In genomic region chr7:141702047-141702567, GRCh38 we compare ENCODE assay signal across 8 cellular contexts. TPM values are rescaled to one million over a fixed set of nuclear protein-coding genes. Genes with fewer than 3 reads are reported as not detected.
A peak's percentile ranks its signal among the peaks of the same experiment; 100 is the strongest.
DNase-seq lines count a peak whose midpoint lies in the region; ATAC-seq and TF ChIP-seq lines count a peak whose summit lies in the region.

Gene DENND11, minus strand, starts transcription at chr7:141702166. Its CDS starts 13 bp downstream, at chr7:141702153.

- DNase-seq in GDM1 (lab: John Stamatoyannopoulos, UW) (peak; percentile 31), WERI-Rb-1 (peak; percentile 11), kidney tubule cell (ENCODE audit: low spot score) (peak; percentile 55), NOMO-1 treated with dmso at 0.1 percent for 144 hours (lab: John Stamatoyannopoulos, UW; ENCODE audit: unreplicated experiment) (no peak)
- DNase-seq in Jurkat, Clone E6-1 (ENCODE audit: low read depth, low spot score): no peak
- peak; percentile 56 for DNase-seq in central memory CD4-positive, alpha-beta T cell
- DNase-seq in stimulated activated CD4-positive, alpha-beta T cell treated with anti-CD3 and anti-CD28 coated beads, Interleukin-15, amount 100 ng/mL, for 48 hours (ENCODE audit: low read depth in 2 of 2): peak; percentile 4 to 30

- H3K9me3 ChIP-seq in WERI-Rb-1 (ENCODE audit: severe bottlenecking): no peaks in the 10 kb centered on the region

- H3K4me3 ChIP-seq in Jurkat, Clone E6-1 (ENCODE audit: low read length): peak within 1 kb of the TSS; percentile 55
- H3K4me3 ChIP-seq in WERI-Rb-1 (ENCODE audit: low read depth, low read length): peak within 1 kb of the TSS; percentile 40

- H3K27me3 ChIP-seq in WERI-Rb-1 (ENCODE audit: insufficient read depth, low read depth, severe bottlenecking): peaks cover 67% of the 10 kb centered on the region

- ATAC-seq in GM21529 (IDR thresholded peaks at IDR 0.05; ENCODE audit: unreplicated experiment): peak; percentile 73

- no peaks in the 10 kb centered on the region for H3K36me3 ChIP-seq in WERI-Rb-1

- no peak within 1 kb of the TSS for H3K27ac ChIP-seq in WERI-Rb-1

- TF ChIP-seq CTCF in WERI-Rb-1 (IDR thresholded peaks at IDR 0.05; ENCODE audit: low read depth, low read length): no peak

RNA-seq across cellular contexts. Expression of gene DENND11, which starts in this region (rescaled TPM):
- 11.9 TPM for polyA plus RNA-seq in Jurkat, Clone E6-1 (2012; ENCODE audit: insufficient read depth, insufficient read length)

Comparison
In these comparisons a context has a peak if more than half of its experiments do, and no peak if none do; other contexts are left out.
1. DNase-seq: peak in GDM1 (single experiment), WERI-Rb-1 (single experiment), central memory CD4-positive, alpha-beta T cell (single experiment), kidney tubule cell (single experiment) and stimulated activated CD4-positive, alpha-beta T cell treated with anti-CD3 and anti-CD28 coated beads, Interleukin-15, amount 100 ng/mL, for 48 hours (2 of 2); none in Jurkat, Clone E6-1 (single experiment) and NOMO-1 treated with dmso at 0.1 percent for 144 hours (single experiment).